In genomic region chr21:20997633-20998455, GRCh38 we compare ENCODE assay signal across 8 cellular contexts. TPM values are rescaled to one million over a fixed set of nuclear protein-coding genes. Genes with fewer than 3 reads are reported as not detected.
DNase-seq lines count a peak whose midpoint lies in the region; ATAC-seq and TF ChIP-seq lines count a peak whose summit lies in the region.

Gene NCAM2 (plus strand): TSS chr21:20998409.

- TF ChIP-seq CTCF in PC-9 (conservative IDR thresholded peaks at IDR 0.05), result no peak
- TF ChIP-seq CTCF in foreskin fibroblast (IDR thresholded peaks at IDR 0.05; ENCODE audit: low read depth, low read length), result no peak
- no peak for TF ChIP-seq CTCF in neural cell (IDR thresholded peaks at IDR 0.05; ENCODE audit: poor library complexity, severe bottlenecking)

- H3K4me1 ChIP-seq in CD4-positive, alpha-beta memory T cell (ENCODE audit: insufficient read depth, low read length), result peaks cover 7% of the 10 kb centered on the region
- no peaks in the 10 kb centered on the region for H3K4me1 ChIP-seq in PC-9 (replicated peaks; ENCODE audit: insufficient read depth)
- peaks cover 0 to 23% (median 17%) of the 10 kb centered on the region in 5 donors for H3K4me1 ChIP-seq in subcutaneous abdominal adipose tissue (ENCODE audit: control insufficient read depth in 5 of 5, insufficient read depth in 5 of 5, low read length in 5 of 5)

- intact Hi-C loops in CD4-positive, alpha-beta memory T cell (cut with micrococcal nuclease), result loop anchor here (5.0 kb wide), 1 partner anchor 104 kb away; no protein-coding TSS in a partner anchor
- intact Hi-C loops in PC-9 (cut with micrococcal nuclease; ENCODE audit: unreplicated experiment), result no loop called here

- peak; percentile 79 for ATAC-seq in HG02759 (IDR thresholded peaks at IDR 0.05; ENCODE audit: unreplicated experiment)
- ATAC-seq in GM19328 (IDR thresholded peaks at IDR 0.05; ENCODE audit: unreplicated experiment), result no peak

- peak within 1 kb of the TSS; percentile 55; the same call in 1 of the 2 replicates for H2AFZ ChIP-seq in PC-9
- peak within 1 kb of the TSS; percentile 47 for H2AFZ ChIP-seq in neural cell (ENCODE audit: low read depth, low read length)

- H4K20me1 ChIP-seq in PC-9 (ENCODE audit: insufficient read depth), result no peaks in the 10 kb centered on the region
- no peaks in the 10 kb centered on the region for H4K20me1 ChIP-seq in neural cell (ENCODE audit: insufficient read depth)

- no peak within 1 kb of the TSS for H3K27ac ChIP-seq in CD4-positive, alpha-beta memory T cell (ENCODE audit: low read depth, low read length)
- H3K27ac ChIP-seq in PC-9 (no peak within 1 kb of the TSS), neural cell (ENCODE audit: low read length) (no peak within 1 kb of the TSS), subcutaneous abdominal adipose tissue (ENCODE audit: low read depth, low read length) (no peak within 1 kb of the TSS)

- peak within 1 kb of the TSS; percentile 74 to 87 (median 82) for H3K4me3 Mint-ChIP-seq in CD4-positive, alpha-beta memory T cell

- H3K4me2 ChIP-seq in PC-9 (peak within 1 kb of the TSS; percentile 66), neural cell (ENCODE audit: low read length) (peak within 1 kb of the TSS; percentile 90)

- H3F3A ChIP-seq in PC-9 (ENCODE audit: insufficient read depth, low read depth) (no peaks in the 10 kb centered on the region), neural cell (ENCODE audit: insufficient read depth, low read length, poor library complexity, severe bottlenecking) (no peaks in the 10 kb centered on the region)

- CTCF ChIA-PET in CD4-positive, alpha-beta memory T cell (lab: Charles Lee; ENCODE audit: partially characterized antibody), result no interaction called here
- CTCF ChIA-PET in PC-9 (lab: Charles Lee), result no interaction called here

- H3K9me3 Mint-ChIP-seq in CD4-positive, alpha-beta memory T cell, result peaks cover 0 to 3% (median 0%) of the 10 kb centered on the region in 8 donors

- POLR2A ChIA-PET in CD4-positive, alpha-beta memory T cell (lab: Charles Lee; ENCODE audit: partially characterized antibody), result no interaction called here
- POLR2A ChIA-PET in PC-9 (lab: Charles Lee; ENCODE audit: unreplicated experiment), result no interaction called here

- peaks cover 8 to 11% of the 10 kb centered on the region in 2 donors for H3K27me3 Mint-ChIP-seq in CD4-positive, alpha-beta memory T cell

- H3K4me3 ChIP-seq in CD4-positive, alpha-beta memory T cell (ENCODE audit: low read length in 2 of 2), result peak within 1 kb of the TSS in 1 of 2 donors; percentile 46
- H3K4me3 ChIP-seq in PC-9, result peak within 1 kb of the TSS; percentile 38; the same call in 1 of the 2 replicates
- H3K4me3 ChIP-seq in foreskin fibroblast (ENCODE audit: low read depth in 1 of 2, low read length in 2 of 2), result peak within 1 kb of the TSS; percentile 77 to 82
- peak within 1 kb of the TSS; percentile 80 for H3K4me3 ChIP-seq in neural cell (ENCODE audit: low read length)
- H3K4me3 ChIP-seq in subcutaneous abdominal adipose tissue (ENCODE audit: low read depth in 1 of 5, low read length in 5 of 5), result peak within 1 kb of the TSS; percentile 59 to 82 (median 72)

- no peaks in the 10 kb centered on the region for H3K36me3 Mint-ChIP-seq in CD4-positive, alpha-beta memory T cell

- H3K9ac ChIP-seq in neural cell (ENCODE audit: low read length) (peak within 1 kb of the TSS; percentile 61), subcutaneous abdominal adipose tissue (ENCODE audit: low read length in 5 of 5) (peak within 1 kb of the TSS; percentile 0 to 74 (median 44))

- DNase-seq in CD4-positive, alpha-beta memory T cell, result peak; percentile 55 to 69 (median 64)
- no peak for DNase-seq in PC-9
- DNase-seq in activated gamma-delta T cell (lab: John Stamatoyannopoulos, UW), result peak; percentile 31
- DNase-seq in foreskin fibroblast, result peak; percentile 80 to 86

- H3K9me2 ChIP-seq in PC-9 (ENCODE audit: insufficient read depth) (no peaks in the 10 kb centered on the region), neural cell (ENCODE audit: insufficient read depth, low read length) (no peaks in the 10 kb centered on the region)

- peaks cover 6 to 16% (median 9%) of the 10 kb centered on the region in 4 donors for H3K4me1 Mint-ChIP-seq in CD4-positive, alpha-beta memory T cell

- BruUV-seq in PC-9 (replicated peaks; lab: Mats Ljungman, UMichigan), result no TSS peak

- no peak for TF ChIP-seq RAD21 in neural cell (conservative IDR thresholded peaks at IDR 0.05)

- no peaks in the 10 kb centered on the region for H3K27me3 ChIP-seq in CD4-positive, alpha-beta memory T cell (ENCODE audit: insufficient read depth, low read length)
- peaks cover 6% of the 10 kb centered on the region; the same call in 1 of the 2 replicates for H3K27me3 ChIP-seq in PC-9 (ENCODE audit: insufficient read depth, low read depth)
- no peaks in the 10 kb centered on the region for H3K27me3 ChIP-seq in neural cell (ENCODE audit: insufficient read depth, low read depth, low read length)
- peaks cover 0 to 11% (median 0%) of the 10 kb centered on the region in 5 donors for H3K27me3 ChIP-seq in subcutaneous abdominal adipose tissue (ENCODE audit: control insufficient read depth in 5 of 5, insufficient read depth in 4 of 5, low read length in 5 of 5)

- peak; percentile 29 for TF ChIP-seq EP300 in neural cell (conservative IDR thresholded peaks at IDR 0.05; ENCODE audit: poor library complexity, severe bottlenecking)

- H3K27ac Mint-ChIP-seq in CD4-positive, alpha-beta memory T cell, result peak within 1 kb of the TSS in 5 of 7 donors; percentile 11 to 84 (median 68)

- H3K9me3 ChIP-seq in CD4-positive, alpha-beta memory T cell (ENCODE audit: control insufficient read depth in 1 of 2, low read length in 2 of 2), result no peaks in the 10 kb centered on the region
- no peaks in the 10 kb centered on the region for H3K9me3 ChIP-seq in PC-9 (ENCODE audit: insufficient read depth, low read depth)
- no peaks in the 10 kb centered on the region for H3K9me3 ChIP-seq in neural cell (ENCODE audit: low read length)
- no peaks in the 10 kb centered on the region for H3K9me3 ChIP-seq in subcutaneous abdominal adipose tissue (ENCODE audit: control insufficient read depth in 5 of 5, low read length in 5 of 5)

- H3K79me2 ChIP-seq in PC-9 (ENCODE audit: low read depth) (no peaks in the 10 kb centered on the region), neural cell (replicated peaks; ENCODE audit: insufficient read depth, low read length) (no peaks in the 10 kb centered on the region)

- H3K36me3 ChIP-seq in CD4-positive, alpha-beta memory T cell (ENCODE audit: insufficient read depth, low read length), result no peaks in the 10 kb centered on the region
- no peaks in the 10 kb centered on the region for H3K36me3 ChIP-seq in PC-9 (ENCODE audit: low read depth)
- H3K36me3 ChIP-seq in neural cell (ENCODE audit: insufficient read depth, low read length), result no peaks in the 10 kb centered on the region
- H3K36me3 ChIP-seq in subcutaneous abdominal adipose tissue (ENCODE audit: control insufficient read depth in 5 of 5, insufficient read depth in 5 of 5, low read length in 5 of 5), result no peaks in the 10 kb centered on the region

TF ChIP-seq in neural cell, 6 proteins besides CTCF, POLR2A, EP300 and RAD21:
- TF ChIP-seq REST (IDR thresholded peaks at IDR 0.05; ENCODE audit: borderline replicate concordance), result no peak
- TF ChIP-seq TAF1 (IDR thresholded peaks at IDR 0.05; ENCODE audit: low read depth), result no peak
- peak; percentile 43 for TF ChIP-seq MXI1 (conservative IDR thresholded peaks at IDR 0.05; ENCODE audit: poor library complexity, severe bottlenecking)
- no peak for TF ChIP-seq SMC3 (conservative IDR thresholded peaks at IDR 0.05; ENCODE audit: poor library complexity)
- peak; percentile 56 for TF ChIP-seq POLR2AphosphoS5 (IDR thresholded peaks at IDR 0.05)

RNA-seq across cellular contexts. Expression of gene NCAM2, which starts in this region (rescaled TPM):
- total RNA-seq in CD4-positive, alpha-beta memory T cell, result not detected
- not detected for polyA plus RNA-seq in CD4-positive, alpha-beta memory T cell
- not detected in 2 replicates for total RNA-seq in PC-9 (2021)
- polyA plus RNA-seq in neural cell, result 7.9 and 9.8 TPM in 2 replicates
- 39.7 and 40.1 TPM in 2 replicates for polyA minus RNA-seq in neural cell

Comparison
In these comparisons a context has a peak if more than half of its experiments do, and no peak if none do; other contexts are left out.
1. Peak in DNase-seq in CD4-positive, alpha-beta memory T cell; RNA of the gene not detected or under 1 TPM.
2. DNase-seq: peak in activated gamma-delta T cell (single experiment) and foreskin fibroblast (2 of 2); none in PC-9 (0 of 2).